21 cellular contexts compared by ENCODE assay signal in genomic region chr9:34219421-34219820, GRCh38. TPM values are rescaled to one million over a fixed set of nuclear protein-coding genes. Genes with fewer than 3 reads are reported as not detected.
A peak's percentile ranks its signal among the peaks of the same experiment; 100 is the strongest.
DNase-seq lines count a peak whose midpoint lies in the region; ATAC-seq, FAIRE-seq and TF ChIP-seq lines count a peak whose summit lies in the region.
"Had no signal": no experiment of that assay in that cellular context is flagged by ENCODE, and none has a peak within 500 bp of the region (broad histone marks: within the 10 kb centered on the region; RNA-seq: fewer than 3 reads in every experiment).

No MANE protein-coding gene starts in this region.

- no TSS peak for BruUV-seq in HepG2 (replicated peaks; lab: Mats Ljungman, UMichigan)

- no peak for FAIRE-seq in HepG2 (lab: Jason Lieb, UNC)
- FAIRE-seq: G401.6, GM12892, H54 had no signal

- H3K36me3 ChIP-seq in HepG2 (replicated peaks in 1 of 2; ENCODE audit: control insufficient read depth in 1 of 2, insufficient read depth in 2 of 2, low read length in 2 of 2) (0 out of 5 replicates have a peak, but pooled peaks cover 0 to 4% of the 10 kb centered on the region in 2 experiments), right lobe of liver (no peaks in the 10 kb centered on the region), SK-N-MC (ENCODE audit: insufficient read depth, low read length) (0 out of 2 replicates have a peak, but pooled peaks cover 4% of the 10 kb centered on the region)
- H3K36me3 ChIP-seq: HAP-1 had no signal

- no peaks in the 10 kb centered on the region for H3K36me3 Mint-ChIP-seq in WTC11

- peaks cover 18% of the 10 kb centered on the region for H3K4me1 ChIP-seq in HepG2 (ENCODE audit: insufficient read depth, low read length)
- H3K4me1 ChIP-seq in right lobe of liver: peaks cover 0 to 14% (median 6%) of the 10 kb centered on the region in 4 donors
- H3K4me1 ChIP-seq: Caco-2 had no signal

- no peak for TF ChIP-seq RAD21 in HepG2 (CRISPR knock-in tag; IDR thresholded peaks at IDR 0.05)

- H4K20me1 ChIP-seq in HepG2 (ENCODE audit: insufficient read depth, low read length): peaks cover 2% of the 10 kb centered on the region; the same call in 1 of the 2 replicates

- no peak for TF ChIP-seq POLR2A in HepG2 (IDR thresholded peaks at IDR 0.05; ENCODE audit: insufficient read depth in 1 of 2, low read depth in 2 of 2, low read length in 2 of 2)
- no peak for TF ChIP-seq POLR2A in right lobe of liver (IDR thresholded peaks at IDR 0.05)

- H3K79me2 ChIP-seq in HepG2 (ENCODE audit: insufficient read depth, low read length): peaks cover 9% of the 10 kb centered on the region

- ATAC-seq in HepG2 (no peak), right lobe of liver (no peak), WTC11 (no peak)
- ATAC-seq: CD8-positive, alpha-beta T cell had no signal

- CTCF ChIA-PET in HepG2 (lab: Yijun Ruan, JAX; ENCODE audit: low intra/inter-chr PET ratio, low total read pairs) (no interaction called here), WTC11 (lab: Charles Lee) (no interaction called here)

- peaks cover 6% of the 10 kb centered on the region; the same call in 1 of the 2 replicates for H3K4me1 Mint-ChIP-seq in WTC11

- H3K9me3 ChIP-seq in HepG2 (ENCODE audit: low read length) (no peaks in the 10 kb centered on the region), right lobe of liver (no peaks in the 10 kb centered on the region), SK-N-MC (ENCODE audit: low read depth, low read length) (no peaks in the 10 kb centered on the region)
- H3K9me3 ChIP-seq: BLaER1, Caco-2, HAP-1 had no signal

- TF ChIP-seq EP300 in HepG2 (IDR thresholded peaks at IDR 0.05; ENCODE audit: low read depth in 2 of 2, low read length in 2 of 2) (no peak), HepG2 (CRISPR knock-in tag; IDR thresholded peaks at IDR 0.05; ENCODE audit: borderline replicate concordance) (no peak)

- no peak overlapping the region for H3K4me3 ChIP-seq in HepG2 (replicated peaks in 1 of 3; ENCODE audit: insufficient read depth in 1 of 3, low read depth in 2 of 3, low read length in 3 of 3)
- no peak overlapping the region for H3K4me3 ChIP-seq in right lobe of liver
- no peak overlapping the region for H3K4me3 ChIP-seq in SK-N-MC
- H3K4me3 ChIP-seq: BLaER1, HAP-1 had no signal

- H3K27me3 ChIP-seq in HepG2 (ENCODE audit: control insufficient read depth in 1 of 2, insufficient read depth in 2 of 2, low read length in 2 of 2) (no peaks in the 10 kb centered on the region), right lobe of liver (no peaks in the 10 kb centered on the region)
- H3K27me3 ChIP-seq: BLaER1 had no signal

- no peaks in the 10 kb centered on the region for H3K27me3 Mint-ChIP-seq in WTC11 (ENCODE audit: low read depth)
- H3K27me3 Mint-ChIP-seq: B cell; CD4-positive, CD25-positive, alpha-beta regulatory T cell had no signal

- H3K27ac ChIP-seq in HepG2 (ENCODE audit: extremely low read length, insufficient read depth, low read length) (no peak overlapping the region), right lobe of liver (no peak overlapping the region), SK-N-MC (peak overlapping the region; percentile 87; the same call in 1 of the 2 replicates), epithelial cell of prostate (peak overlapping the region; percentile 17)
- H3K27ac ChIP-seq: BLaER1, C4-2B had no signal

- no peak overlapping the region for H3K4me3 Mint-ChIP-seq in WTC11
- H3K4me3 Mint-ChIP-seq: B cell; CD4-positive, CD25-positive, alpha-beta regulatory T cell; CD8-positive, alpha-beta T cell; HFFc6 had no signal

- POLR2A ChIA-PET in HepG2 (lab: Yijun Ruan, JAX): no interaction called here
- POLR2A ChIA-PET in WTC11 (lab: Charles Lee): no interaction called here

- no peak overlapping the region for H3K27ac Mint-ChIP-seq in WTC11
- H3K27ac Mint-ChIP-seq: B cell; CD4-positive, CD25-positive, alpha-beta regulatory T cell; CD8-positive, alpha-beta T cell; HFFc6 had no signal

- DNase-seq in HepG2 (ENCODE audit: low spot score): no peak
- DNase-seq in right lobe of liver: no peak
- DNase-seq in SK-N-MC (ENCODE audit: low read depth, low spot score): no peak
- no peak for DNase-seq in epithelial cell of prostate (ENCODE audit: low read depth, low spot score)
- no peak for DNase-seq in WTC11 (ENCODE audit: low spot score)
- no peak for DNase-seq in NK-92 (lab: John Stamatoyannopoulos, UW; ENCODE audit: unreplicated experiment)
- no peak for DNase-seq in HPDE6-E6E7 (ENCODE audit: extremely low spot score)
- DNase-seq: Caco-2; CD4-positive, CD25-positive, alpha-beta regulatory T cell; CD8-positive, alpha-beta T cell; DMS153; DND-41; GOT3; HFFc6 had no signal

- intact Hi-C loops in HepG2 (cut with micrococcal nuclease; ENCODE audit: unreplicated experiment) (no loop called here), right lobe of liver (cut with DNase I) (no loop called here)

- H3K9me3 Mint-ChIP-seq in WTC11: no peaks in the 10 kb centered on the region
- H3K9me3 Mint-ChIP-seq: CD8-positive, alpha-beta T cell; HFFc6 had no signal

- TF ChIP-seq CTCF in HepG2 (CRISPR knock-in tag; IDR thresholded peaks at IDR 0.05): no peak
- no peak for TF ChIP-seq CTCF in right lobe of liver (IDR thresholded peaks at IDR 0.05)
- TF ChIP-seq CTCF in WTC11 (IDR thresholded peaks at IDR 0.05): no peak

- H2AFZ ChIP-seq in HepG2 (ENCODE audit: low read length): no peak overlapping the region

- 97% methylated on average over 1 of the region's 1 CpG for WGBS in HepG2 (ENCODE audit: low lambda C conversion rate)
- WGBS in right lobe of liver (ENCODE audit: insufficient coverage, low coverage, low lambda C conversion rate, missing lambda C conversion rate): 100% methylated on average over 1 of the region's 1 CpG

- in situ Hi-C loops in HepG2 (cut with HindIII; ENCODE audit: extremely low pct_ligation_motif_present, low pct_unique_long_range_greater_than_20kb): no loop called here

- no peak overlapping the region for H3K9ac ChIP-seq in HepG2 (ENCODE audit: insufficient read depth, low read depth, low read length)
- H3K9ac ChIP-seq in SK-N-MC (ENCODE audit: insufficient read length): no peak overlapping the region
- H3K9ac ChIP-seq: BLaER1 had no signal

- no peak overlapping the region for H3K4me2 ChIP-seq in HepG2 (ENCODE audit: low read depth, low read length)
- H3K4me2 ChIP-seq: BLaER1 had no signal

TF ChIP-seq in HepG2, 621 proteins besides CTCF, POLR2A, EP300 and RAD21:
- no peak for TF ChIP-seq ZNF746 (CRISPR knock-in tag; IDR thresholded peaks at IDR 0.05)
- TF ChIP-seq PCBP2 (optimal IDR thresholded peaks at IDR 0.05; ENCODE audit: low read depth, low read length, poor library complexity, severe bottlenecking): peak; percentile 63
- peak; percentile 80 for TF ChIP-seq HNRNPK (IDR thresholded peaks at IDR 0.05; ENCODE audit: low read depth, low read length, poor library complexity, severe bottlenecking)

TF ChIP-seq in WTC11, 78 proteins besides CTCF, POLR2A, EP300 and RAD21 (continues in another document):
- no peak for TF ChIP-seq E2F5 (CRISPR knock-in tag; IDR thresholded peaks at IDR 0.05)
- TF ChIP-seq MXD4 (CRISPR knock-in tag; IDR thresholded peaks at IDR 0.05; ENCODE audit: borderline replicate concordance): no peak

RNA-seq across cellular contexts. Expression of gene UBAP1, which starts 40.6 kb away (rescaled TPM):
- total RNA-seq in HepG2 (2016; rRNA removed; fragmentation: Illumina TruSeq; extraction: Trizol) (19.5 and 25.0 TPM in 2 replicates), right lobe of liver (10 to 100 TPM; 24.3 to 38.1 (median 29.7) TPM), WTC11 (2021) (23.9 to 26.3 TPM (median 25.7 TPM) in 3 replicates)
- total RNA-seq in HepG2 (2016; cell fraction: cytosol; rRNA removed; fragmentation: Illumina TruSeq; extraction: Trizol; ENCODE audit: low read depth): 11.2 and 12.8 TPM in 2 replicates
- total RNA-seq in HepG2 (2016; cell fraction: insoluble cytoplasmic fraction; rRNA removed; fragmentation: Illumina TruSeq; extraction: Trizol): 20.1 and 22.4 TPM in 2 replicates
- 30.4 and 31.7 TPM in 2 replicates for total RNA-seq in HepG2 (2016; cell fraction: membrane; rRNA removed; fragmentation: Illumina TruSeq; extraction: Trizol)
- total RNA-seq in HepG2 (2016; cell fraction: nucleus; rRNA removed; fragmentation: Illumina TruSeq; extraction: Trizol): 10.6 and 14.8 TPM in 2 replicates
- polyA plus RNA-seq in HepG2 (2011; rRNA removed): 39.9 and 40.5 TPM in 2 replicates
- 31.0 and 35.5 TPM in 2 replicates for polyA plus RNA-seq in HepG2 (2011; cell fraction: cytosol; rRNA removed)
- polyA plus RNA-seq in HepG2 (2011; cell fraction: nucleus; rRNA removed): 14.8 and 17.8 TPM in 2 replicates
- polyA plus RNA-seq in HepG2 (2012): 25.4 and 29.3 TPM in 2 replicates
- 12.6 and 14.8 TPM in 2 replicates for polyA plus RNA-seq in HepG2 (2016; cell fraction: cytosol; fragmentation: Illumina TruSeq; extraction: Trizol; ENCODE audit: low read depth)
- polyA plus RNA-seq in HepG2 (2016; cell fraction: insoluble cytoplasmic fraction; fragmentation: Illumina TruSeq; extraction: Trizol; ENCODE audit: low read depth): 38.0 and 43.8 TPM in 2 replicates
- polyA plus RNA-seq in HepG2 (2016; cell fraction: membrane; fragmentation: Illumina TruSeq; extraction: Trizol; ENCODE audit: low read depth): 35.6 and 36.0 TPM in 2 replicates
- polyA plus RNA-seq in HepG2 (2016; cell fraction: nucleus; fragmentation: Illumina TruSeq; extraction: Trizol; ENCODE audit: insufficient read depth, low read depth): 27.9 and 28.4 TPM in 2 replicates
- 46.0 and 93.6 TPM in 2 replicates for polyA minus RNA-seq in HepG2 (2011; rRNA and poly(A)+ RNA removed; ENCODE audit: low replicate concordance)
- 21.2 and 24.1 TPM in 2 replicates for polyA minus RNA-seq in HepG2 (2011; cell fraction: cytosol; rRNA and poly(A)+ RNA removed)
- polyA minus RNA-seq in HepG2 (2011; cell fraction: nucleus; rRNA and poly(A)+ RNA removed): 14.9 and 19.9 TPM in 2 replicates

Comparison
In these comparisons a context has a peak if more than half of its experiments do, and no peak if none do; other contexts are left out.
1. H3K27ac ChIP-seq: peak in SK-N-MC (single experiment) and epithelial cell of prostate (single experiment); none in HepG2 (single experiment) and right lobe of liver (0 of 3).